ENCODE assay signal across 8 cellular contexts in genomic region chr17:7393613-7394451, GRCh38. TPM values are rescaled to one million over a fixed set of nuclear protein-coding genes. Genes with fewer than 3 reads are reported as not detected.
DNase-seq lines count a peak whose midpoint lies in the region; ATAC-seq and TF ChIP-seq lines count a peak whose summit lies in the region.

No MANE protein-coding gene starts in this region.

- H3K9ac ChIP-seq in Loucy (ENCODE audit: low read depth, low read length, poor library complexity, severe bottlenecking) (peak overlapping the region; percentile 71), neural progenitor cell (no peak overlapping the region)

- H3K27ac ChIP-seq in esophagus (ENCODE audit: low read depth in 2 of 2, low read length in 1 of 2) (peak overlapping the region; percentile 94 to 97), neural progenitor cell (no peak overlapping the region), urinary bladder (ENCODE audit: low read depth) (peak overlapping the region; percentile 93)

- H3K27me3 ChIP-seq in Loucy (ENCODE audit: insufficient read depth, low read length, poor library complexity, severe bottlenecking) (no peaks in the 10 kb centered on the region), esophagus (ENCODE audit: control insufficient read depth in 1 of 2, insufficient read depth in 2 of 2, low read length in 2 of 2) (no peaks in the 10 kb centered on the region), neural progenitor cell (peaks cover 5% of the 10 kb centered on the region)

- H3K27ac Mint-ChIP-seq in neural progenitor cell = no peak overlapping the region

- H3K27me3 Mint-ChIP-seq in neural progenitor cell (ENCODE audit: insufficient read depth, low read depth) = peaks cover 3% of the 10 kb centered on the region

- H2AFZ ChIP-seq in Loucy (ENCODE audit: low read length) = peak overlapping the region; percentile 74
- H2AFZ ChIP-seq in neural progenitor cell (replicated peaks) = peak overlapping the region; percentile 90

- H3K4me1 ChIP-seq in Loucy (ENCODE audit: insufficient read depth, low read length, poor library complexity, severe bottlenecking) (peaks cover 14% of the 10 kb centered on the region), esophagus (ENCODE audit: control insufficient read depth in 2 of 2, insufficient read depth in 2 of 2, low read length in 1 of 2) (peaks cover 6 to 10% of the 10 kb centered on the region in 2 donors), neural progenitor cell (peaks cover 10% of the 10 kb centered on the region), urinary bladder (ENCODE audit: insufficient read depth) (no peaks in the 10 kb centered on the region)

- H3K4me3 ChIP-seq in Loucy (ENCODE audit: low read length, poor library complexity, severe bottlenecking) (peak overlapping the region; percentile 74), esophagus (ENCODE audit: low read depth in 1 of 2, low read length in 2 of 2) (peak overlapping the region; percentile 72 to 82), neural progenitor cell (peak overlapping the region; percentile 90), urinary bladder (ENCODE audit: low read depth, low read length) (peak overlapping the region; percentile 63)

- H4K20me1 ChIP-seq in Loucy (ENCODE audit: insufficient read depth, low read length, poor library complexity, severe bottlenecking) (no peaks in the 10 kb centered on the region), neural progenitor cell (ENCODE audit: low read depth) (peaks cover 10% of the 10 kb centered on the region)

- H3K4me2 ChIP-seq in Loucy (ENCODE audit: low read depth, low read length, poor library complexity, severe bottlenecking) (peak overlapping the region; percentile 90), neural progenitor cell (peak overlapping the region; percentile 87)

- peak; percentile 66 for DNase-seq in GM03348 (ENCODE audit: low spot score)
- peak; percentile 36 to 38 for DNase-seq in activated CD8-positive, alpha-beta memory T cell treated with anti-CD3 and anti-CD28 coated beads for 4 hours (ENCODE audit: low read depth in 2 of 2)
- DNase-seq in neural progenitor cell (ENCODE audit: low spot score) = peak; percentile 85
- DNase-seq in KG1 (lab: John Stamatoyannopoulos, UW) = no peak

- H3K9me3 ChIP-seq in Loucy (ENCODE audit: insufficient read depth, low read depth, low read length) (no peaks in the 10 kb centered on the region), esophagus (ENCODE audit: control insufficient read depth in 2 of 2, insufficient read depth in 1 of 2, low read depth in 1 of 2, low read length in 1 of 2) (no peaks in the 10 kb centered on the region), neural progenitor cell (ENCODE audit: low read depth) (no peaks in the 10 kb centered on the region)

- H3F3A ChIP-seq in Loucy (ENCODE audit: low read depth) (no peaks in the 10 kb centered on the region), neural progenitor cell (ENCODE audit: low read depth) (peaks cover 13% of the 10 kb centered on the region)

- WGBS in esophagus, 2 donors = 3 to 7% methylated on average over 42 to 48 of the region's 48 CpGs
- WGBS in urinary bladder = 5% methylated on average over 48 of the region's 48 CpGs

- ATAC-seq in GM21723 (IDR thresholded peaks at IDR 0.05; ENCODE audit: unreplicated experiment) = peak; percentile 51

- TF ChIP-seq CTCF in Loucy (conservative IDR thresholded peaks at IDR 0.05; ENCODE audit: low read length) = peak; percentile 33
- peak; percentile 40 for TF ChIP-seq CTCF in neural progenitor cell (IDR thresholded peaks at IDR 0.05)

- no peaks in the 10 kb centered on the region for H3K9me3 Mint-ChIP-seq in neural progenitor cell

- H3K9me2 ChIP-seq in Loucy (replicated peaks; ENCODE audit: low read depth, low read length) = no peaks in the 10 kb centered on the region

- peaks cover 7% of the 10 kb centered on the region for H3K36me3 Mint-ChIP-seq in neural progenitor cell

- no peaks in the 10 kb centered on the region for H3K79me2 ChIP-seq in Loucy (ENCODE audit: insufficient read depth, low read length)
- no peaks in the 10 kb centered on the region for H3K79me2 ChIP-seq in neural progenitor cell (ENCODE audit: low read depth)

- peaks cover 9% of the 10 kb centered on the region for H3K4me1 Mint-ChIP-seq in neural progenitor cell

- H3K36me3 ChIP-seq in Loucy (ENCODE audit: insufficient read depth, low read length) (no peaks in the 10 kb centered on the region), esophagus (ENCODE audit: control insufficient read depth in 2 of 2, insufficient read depth in 2 of 2, low read length in 1 of 2) (peaks cover 16 to 19% of the 10 kb centered on the region in 2 donors), neural progenitor cell (no peaks in the 10 kb centered on the region), urinary bladder (ENCODE audit: insufficient read depth) (no peaks in the 10 kb centered on the region)

- peak overlapping the region; percentile 90 for H3K4me3 Mint-ChIP-seq in neural progenitor cell

RNA-seq across cellular contexts. Expression of gene PLSCR3, which starts 0.5 kb away (rescaled TPM):
- 10 to 100 TPM; 24.7 to 31.0 TPM for polyA plus RNA-seq in esophagus
- total RNA-seq in neural progenitor cell (ENCODE audit: low replicate concordance) = 6.6 and 17.5 TPM in 2 replicates
- total RNA-seq in urinary bladder = 14.4 TPM
- polyA plus RNA-seq in urinary bladder = 56.3 TPM

RNA-seq across cellular contexts. Expression of gene TMEM256, which starts 10.1 kb away (rescaled TPM):
- 100 to 1,000 TPM; 105 to 158 TPM for polyA plus RNA-seq in esophagus
- total RNA-seq in neural progenitor cell (ENCODE audit: low replicate concordance) = 72.0 and 152 TPM in 2 replicates
- total RNA-seq in urinary bladder = 76.2 TPM
- 113 TPM for polyA plus RNA-seq in urinary bladder

RNA-seq across cellular contexts. Expression of gene TNK1, which starts 12.9 kb away (rescaled TPM):
- polyA plus RNA-seq in esophagus = 1 to 10 TPM; 6.1 to 9.3 TPM
- total RNA-seq in neural progenitor cell (ENCODE audit: low replicate concordance) = 1.8 and 4.0 TPM in 2 replicates
- total RNA-seq in urinary bladder = 1.2 TPM
- polyA plus RNA-seq in urinary bladder = 4.8 TPM

RNA-seq across cellular contexts. Expression of gene NLGN2, which starts 13.8 kb away (rescaled TPM):
- polyA plus RNA-seq in esophagus (1 to 10 TPM; 4.2 to 5.5 TPM), urinary bladder (40.9 TPM)
- total RNA-seq in neural progenitor cell (ENCODE audit: low replicate concordance) (13.9 and 36.5 TPM in 2 replicates), urinary bladder (8.5 TPM)

RNA-seq across cellular contexts. Expression of gene SPEM1, which starts 26.3 kb away (rescaled TPM):
- polyA plus RNA-seq in esophagus (not detected), urinary bladder (not detected)
- total RNA-seq in neural progenitor cell (ENCODE audit: low replicate concordance) (not detected in 2 replicates), urinary bladder (not detected)
